14 cellular contexts compared by ENCODE assay signal in genomic region chr11:78825531-78825930, GRCh38.
A peak's percentile ranks its signal among the peaks of the same experiment; 100 is the strongest.
DNase-seq lines count a peak whose midpoint lies in the region; ATAC-seq and TF ChIP-seq lines count a peak whose summit lies in the region.
"Had no signal": no experiment of that assay in that cellular context is flagged by ENCODE, and none has a peak within 500 bp of the region (broad histone marks: within the 10 kb centered on the region; RNA-seq: fewer than 3 reads in every experiment).

No MANE protein-coding gene starts in this region.

- peak overlapping the region; percentile 43; the same call in 1 of the 2 replicates for H3K27ac ChIP-seq in IMR-90 (ENCODE audit: insufficient read depth, low read length)
- H3K27ac ChIP-seq: BLaER1 had no signal

- no TSS peak for BruUV-seq in IMR-90 (replicated peaks; lab: Mats Ljungman, UMichigan)

- H2BK15ac ChIP-seq in IMR-90 (ENCODE audit: low read depth, low read length) = no peak overlapping the region

- H4K5ac ChIP-seq in IMR-90 (ENCODE audit: low read depth, low read length) = no peak overlapping the region

- no peak overlapping the region for H3K14ac ChIP-seq in IMR-90 (replicated peaks; ENCODE audit: low read depth, low read length)

- H3K23ac ChIP-seq in IMR-90 (ENCODE audit: low read depth, low read length) = no peak overlapping the region

- no peaks in the 10 kb centered on the region for H3K36me3 ChIP-seq in IMR-90 (ENCODE audit: control insufficient read depth, insufficient read depth, low read length)

- H4K8ac ChIP-seq in IMR-90 (ENCODE audit: low read depth in 2 of 2, low read length in 2 of 2) = no peak overlapping the region

- peaks cover 8% of the 10 kb centered on the region for H3K4me1 ChIP-seq in IMR-90 (ENCODE audit: control insufficient read depth, insufficient read depth, low read length)
- H3K4me1 ChIP-seq: BLaER1 had no signal

- no peaks in the 10 kb centered on the region for H3K9me3 ChIP-seq in IMR-90 (ENCODE audit: control insufficient read depth, insufficient read depth, low read length)
- H3K9me3 ChIP-seq: BLaER1 had no signal

- no peak overlapping the region for H3K4me2 ChIP-seq in IMR-90 (ENCODE audit: low read depth, low read length)
- H3K4me2 ChIP-seq: BLaER1 had no signal

- no peak overlapping the region for H3K56ac ChIP-seq in IMR-90 (ENCODE audit: extremely low read depth, insufficient read depth, low read length)

- no peak overlapping the region for H3K4me3 ChIP-seq in IMR-90 (ENCODE audit: insufficient read depth, low read depth, low read length)
- H3K4me3 ChIP-seq: BLaER1 had no signal

- H3K36me3 Mint-ChIP-seq in brain (no peaks in the 10 kb centered on the region), mesothelial cell of epicardium (no peaks in the 10 kb centered on the region)
- H3K36me3 Mint-ChIP-seq: CD4-positive, alpha-beta memory T cell had no signal

- no peak overlapping the region for H2BK5ac ChIP-seq in IMR-90 (ENCODE audit: low read depth, low read length, poor library complexity, severe bottlenecking)

- intact Hi-C loops in IMR-90 (cut with micrococcal nuclease) = no loop called here

- H2AFZ ChIP-seq in IMR-90 (replicated peaks; ENCODE audit: low read length, poor library complexity) = no peak overlapping the region

- H3K27ac Mint-ChIP-seq in brain (peak overlapping the region; percentile 43 to 83 (median 80)), mesothelial cell of epicardium (peak overlapping the region; percentile 66)
- H3K27ac Mint-ChIP-seq: CD4-positive, alpha-beta memory T cell had no signal

- no CpG with 5 or more reads among the region's 2 CpGs for WGBS in IMR-90 (ENCODE audit: extremely low coverage in 2 of 2, insufficient read length in 1 of 2), 2 experiments

- no peak overlapping the region for H2BK20ac ChIP-seq in IMR-90 (ENCODE audit: low read depth, low read length)

- no peaks in the 10 kb centered on the region for H4K20me1 ChIP-seq in IMR-90 (ENCODE audit: insufficient read depth, low read length)
- H4K20me1 ChIP-seq: BLaER1 had no signal

- no peak overlapping the region for H2AK5ac ChIP-seq in IMR-90 (ENCODE audit: low read depth, low read length)

- H3K79me1 ChIP-seq in IMR-90 (ENCODE audit: low read depth in 1 of 2, low read length in 2 of 2) = no peaks in the 10 kb centered on the region

- no peak for TF ChIP-seq POLR2A in IMR-90 (IDR thresholded peaks at IDR 0.05; ENCODE audit: low read depth, low read length)

- TF ChIP-seq RAD21 in IMR-90 (IDR thresholded peaks at IDR 0.05; ENCODE audit: low read length) = no peak

- dilution Hi-C loops in IMR-90 (cut with HindIII; ENCODE audit: low sequenced_read_pairs, unreplicated experiment) = no loop called here

- DNase-seq in IMR-90 (peak; percentile 26), mesothelial cell of epicardium (ENCODE audit: low spot score in 2 of 2, unreplicated experiment in 2 of 2) (no peak), DMS153 (lab: John Stamatoyannopoulos, UW) (no peak), NOMO-1 treated with dmso at 0.1 percent for 144 hours (lab: John Stamatoyannopoulos, UW; ENCODE audit: unreplicated experiment) (no peak), GF-D8 (lab: John Stamatoyannopoulos, UW) (no peak), NCI-H1930 (lab: John Stamatoyannopoulos, UW) (no peak)
- DNase-seq: CD4-positive, alpha-beta memory T cell; EL; Karpas-422; NCI-H1694; NCI-H748 treated with DMSO at 0.1 percent for 48 hours had no signal

- peak; percentile 30 for ATAC-seq in IMR-90 (ENCODE audit: low read depth)
- ATAC-seq: SK-N-SH treated with all-trans-retinoic acid at 6 μM for 48 hours had no signal

- no peaks in the 10 kb centered on the region for H3K27me3 ChIP-seq in IMR-90 (ENCODE audit: control insufficient read depth, insufficient read depth, low read length)
- H3K27me3 ChIP-seq: BLaER1 had no signal

- H3K4me3 Mint-ChIP-seq in brain = peak overlapping the region in 1 of 5 experiments; percentile 1
- no peak overlapping the region for H3K4me3 Mint-ChIP-seq in mesothelial cell of epicardium
- H3K4me3 Mint-ChIP-seq: CD4-positive, alpha-beta memory T cell had no signal

- no peak overlapping the region; the same call in 1 of the 2 replicates for H3K4ac ChIP-seq in IMR-90 (ENCODE audit: low read depth, low read length)

- peaks cover 2% of the 10 kb centered on the region for H3K9me1 ChIP-seq in IMR-90 (ENCODE audit: insufficient read depth, low read length)

- CTCF ChIA-PET in IMR-90 (lab: Yijun Ruan, JAX) = no interaction called here

- H3K9me3 Mint-ChIP-seq in brain = no peaks in the 10 kb centered on the region
- no peaks in the 10 kb centered on the region for H3K9me3 Mint-ChIP-seq in mesothelial cell of epicardium
- H3K9me3 Mint-ChIP-seq: CD4-positive, alpha-beta memory T cell had no signal

- H3K27me3 Mint-ChIP-seq in brain = no peaks in the 10 kb centered on the region
- H3K27me3 Mint-ChIP-seq in mesothelial cell of epicardium (ENCODE audit: low read depth) = no peaks in the 10 kb centered on the region

- POLR2A ChIA-PET in IMR-90 (lab: Charles Lee; ENCODE audit: unreplicated experiment) = no interaction called here

- peak overlapping the region; percentile 8; the same call in 1 of the 2 replicates for H3K18ac ChIP-seq in IMR-90 (ENCODE audit: low read depth, low read length)

- no peak overlapping the region for H2AK9ac ChIP-seq in IMR-90 (replicated peaks; ENCODE audit: low read depth, low read length, poor library complexity)

- H3K4me1 Mint-ChIP-seq in brain (peaks cover 31% of the 10 kb centered on the region), mesothelial cell of epicardium (peaks cover 30% of the 10 kb centered on the region)
- H3K4me1 Mint-ChIP-seq: CD4-positive, alpha-beta memory T cell had no signal

- in situ Hi-C loops in IMR-90 (cut with MboI; ENCODE audit: low sequenced_read_pairs) = no loop called here

- TF ChIP-seq CTCF in IMR-90 (conservative IDR thresholded peaks at IDR 0.05; ENCODE audit: low read depth, low read length) (no peak), brain (conservative IDR thresholded peaks at IDR 0.05) (no peak), mesothelial cell of epicardium (IDR thresholded peaks at IDR 0.05; ENCODE audit: unreplicated experiment) (no peak)

- H3K9ac ChIP-seq in IMR-90 (ENCODE audit: low read depth, low read length) = no peak overlapping the region
- H3K9ac ChIP-seq: BLaER1 had no signal

- H2BK120ac ChIP-seq in IMR-90 (ENCODE audit: low read depth, low read length) = no peak overlapping the region

- H4K91ac ChIP-seq in IMR-90 (ENCODE audit: insufficient read depth, low read depth, low read length) = no peak overlapping the region

TF ChIP-seq in IMR-90, 13 proteins besides CTCF, POLR2A, EP300 and RAD21:
- TF ChIP-seq RCOR1 (IDR thresholded peaks at IDR 0.05; ENCODE audit: insufficient replicate concordance, low read length) = no peak
- no peak for TF ChIP-seq FOS (IDR thresholded peaks at IDR 0.05; ENCODE audit: low read depth, low read length)
- no peak for TF ChIP-seq MAFK (IDR thresholded peaks at IDR 0.05; ENCODE audit: low read depth, low read length)
- TF ChIP-seq BHLHE40 (IDR thresholded peaks at IDR 0.05; ENCODE audit: low read depth, low read length) = no peak
- TF ChIP-seq RFX5 (IDR thresholded peaks at IDR 0.05; ENCODE audit: low read depth, low read length) = no peak
- TF ChIP-seq MAZ (IDR thresholded peaks at IDR 0.05; ENCODE audit: borderline replicate concordance, low read depth, low read length) = no peak
- TF ChIP-seq MXI1 (IDR thresholded peaks at IDR 0.05; ENCODE audit: borderline replicate concordance, low read depth, low read length) = no peak
- no peak for TF ChIP-seq SMC3 (IDR thresholded peaks at IDR 0.05; ENCODE audit: low read depth, low read length)
- TF ChIP-seq CHD1 (IDR thresholded peaks at IDR 0.05; ENCODE audit: low read depth, low read length) = no peak
- TF ChIP-seq NFE2L2 (IDR thresholded peaks at IDR 0.05; ENCODE audit: low read depth, low read length) = no peak
- TF ChIP-seq CEBPB (IDR thresholded peaks at IDR 0.05; ENCODE audit: low read depth, low read length) = no peak
- TF ChIP-seq ELK1 (IDR thresholded peaks at IDR 0.05; ENCODE audit: borderline replicate concordance, low read depth, low read length) = no peak
- TF ChIP-seq USF2 (IDR thresholded peaks at IDR 0.05; ENCODE audit: low read depth, low read length) = no peak
